12 cellular contexts compared by ENCODE assay signal in genomic region chr3:23341147-23341838, GRCh38.
A peak's percentile ranks its signal among the peaks of the same experiment; 100 is the strongest.
DNase-seq lines count a peak whose midpoint lies in the region; ATAC-seq and TF ChIP-seq lines count a peak whose summit lies in the region.
"Had no signal": no experiment of that assay in that cellular context is flagged by ENCODE, and none has a peak within 500 bp of the region (broad histone marks: within the 10 kb centered on the region; RNA-seq: fewer than 3 reads in every experiment).

No MANE protein-coding gene starts in this region.

- no peak for DNase-seq in memory B cell (ENCODE audit: low spot score in 2 of 2)
- no peak for DNase-seq in effector memory CD4-positive, alpha-beta T cell
- DNase-seq in GM10248 (ENCODE audit: extremely low spot score) = no peak
- DNase-seq in caudate nucleus (lab: John Stamatoyannopoulos, UW) = no peak
- DNase-seq: amygdala, DMS 273 treated with DMSO at 0.1 percent for 48 hours, hippocampal formation, right lobe of liver, SK-N-SH had no signal

- H3K9me3 Mint-ChIP-seq in memory B cell = no peaks in the 10 kb centered on the region

- H3K4me3 Mint-ChIP-seq in memory B cell = peak overlapping the region; percentile 37

- H3K4me1 ChIP-seq in effector memory CD4-positive, alpha-beta T cell (ENCODE audit: control insufficient read depth, insufficient read depth, low read length, poor library complexity, severe bottlenecking) = no peaks in the 10 kb centered on the region
- H3K4me1 ChIP-seq: right lobe of liver had no signal

- peaks cover 2% of the 10 kb centered on the region for H3K36me3 Mint-ChIP-seq in memory B cell

- H3K27ac ChIP-seq in effector memory CD4-positive, alpha-beta T cell (ENCODE audit: insufficient read depth, low read length, poor library complexity, severe bottlenecking) = no peak overlapping the region
- H3K27ac ChIP-seq in caudate nucleus (ENCODE audit: low read depth, low read length) = no peak overlapping the region
- H3K27ac ChIP-seq: right lobe of liver had no signal

- CTCF ChIA-PET in GM10248 (lab: Yijun Ruan, JAX) = interaction anchor here (1.9 kb wide), 2 partner anchors 12 to 20 kb away, joined by 4 read pairs; no protein-coding TSS in a partner anchor

- TF ChIP-seq CTCF in GM10248 (IDR thresholded peaks at IDR 0.05; ENCODE audit: control extremely low read depth, extremely low read depth, low read depth, missing control alignments) = no peak

- H3K27ac Mint-ChIP-seq in memory B cell = peak overlapping the region; percentile 59

- H3K36me3 ChIP-seq in effector memory CD4-positive, alpha-beta T cell (ENCODE audit: control insufficient read depth, insufficient read depth, low read length) = no peaks in the 10 kb centered on the region
- H3K36me3 ChIP-seq: right lobe of liver had no signal

- H3K4me1 Mint-ChIP-seq in memory B cell = peaks cover 24% of the 10 kb centered on the region

- no peaks in the 10 kb centered on the region for H3K9me3 ChIP-seq in effector memory CD4-positive, alpha-beta T cell (ENCODE audit: control insufficient read depth, low read length)
- H3K9me3 ChIP-seq: right lobe of liver, SK-N-SH had no signal

- POLR2A ChIA-PET in GM10248 (lab: Yijun Ruan, JAX) = no interaction called here

- H3K27me3 ChIP-seq in effector memory CD4-positive, alpha-beta T cell (replicated peaks; ENCODE audit: control insufficient read depth, insufficient read depth, low read length, poor library complexity, severe bottlenecking) = no peaks in the 10 kb centered on the region
- H3K27me3 ChIP-seq: right lobe of liver had no signal

- H3K27me3 Mint-ChIP-seq in memory B cell = no peaks in the 10 kb centered on the region

- H3K4me3 ChIP-seq in effector memory CD4-positive, alpha-beta T cell (ENCODE audit: insufficient read depth, low read depth, low read length, poor library complexity, severe bottlenecking) = no peak overlapping the region
- H3K4me3 ChIP-seq: right lobe of liver had no signal

- peak; percentile 73 for ATAC-seq in GM18907 (IDR thresholded peaks at IDR 0.05; ENCODE audit: unreplicated experiment)
- peak; percentile 64 for ATAC-seq in GM21825 (IDR thresholded peaks at IDR 0.05; ENCODE audit: unreplicated experiment)
- peak; percentile 76 for ATAC-seq in HG03442 (IDR thresholded peaks at IDR 0.05; ENCODE audit: unreplicated experiment)
- peak; percentile 92 for ATAC-seq in memory B cell (ENCODE audit: low read depth)
